9 cellular contexts compared by ENCODE assay signal in the genomic region with DNA sequence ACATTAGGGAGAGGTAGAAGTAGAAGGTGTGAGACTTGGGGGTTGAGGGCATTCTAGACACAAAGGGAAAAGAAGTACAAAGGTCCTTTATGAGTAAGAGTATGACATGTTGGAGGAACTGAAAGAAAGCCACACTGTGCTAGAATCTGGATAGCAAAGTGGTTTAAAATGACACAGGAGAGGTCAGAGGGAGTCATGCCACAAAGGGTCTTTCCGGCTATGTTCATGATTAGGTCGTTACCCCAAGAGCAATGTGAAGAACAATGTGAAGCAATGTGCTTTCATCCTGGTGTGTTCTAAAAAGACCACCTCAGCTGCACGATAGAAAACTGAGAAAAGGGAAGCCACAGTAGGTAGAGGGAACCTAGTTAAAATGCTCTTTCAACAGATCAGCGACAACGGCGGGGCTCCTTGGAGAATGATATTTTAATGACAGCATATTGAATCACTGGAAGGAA. TPM values are rescaled to one million over a fixed set of nuclear protein-coding genes. Genes with fewer than 3 reads are reported as not detected.
A peak's percentile ranks its signal among the peaks of the same experiment; 100 is the strongest.
DNase-seq lines count a peak whose midpoint lies in the region; ATAC-seq and TF ChIP-seq lines count a peak whose summit lies in the region.
"Had no signal": no experiment of that assay in that cellular context is flagged by ENCODE, and none has a peak within 500 bp of the region (broad histone marks: within the 10 kb centered on the region; RNA-seq: fewer than 3 reads in every experiment).

No MANE protein-coding gene starts in this region.

- no peaks in the 10 kb centered on the region for H4K20me1 ChIP-seq in MM.1S (ENCODE audit: insufficient read depth, low read length)

- H3K4me1 Mint-ChIP-seq in T-helper 17 cell = no peaks in the 10 kb centered on the region
- H3K4me1 Mint-ChIP-seq in CD4-positive, alpha-beta memory T cell = no peaks in the 10 kb centered on the region

- POLR2A ChIA-PET in CD4-positive, alpha-beta memory T cell (lab: Charles Lee; ENCODE audit: partially characterized antibody) = no interaction called here

- no peaks in the 10 kb centered on the region for H3K9me3 ChIP-seq in T-helper 17 cell (ENCODE audit: control insufficient read depth, low read length, poor library complexity, severe bottlenecking)
- peaks cover 0 to 4% of the 10 kb centered on the region in 2 donors for H3K9me3 ChIP-seq in CD4-positive, alpha-beta memory T cell (ENCODE audit: control insufficient read depth in 1 of 2, low read length in 2 of 2)
- no peaks in the 10 kb centered on the region for H3K9me3 ChIP-seq in MM.1S (replicated peaks; ENCODE audit: insufficient read depth, low read length)

- TF ChIP-seq CTCF in MM.1S (IDR thresholded peaks at IDR 0.05; ENCODE audit: low read length) = no peak

- no peaks in the 10 kb centered on the region for H3K9me2 ChIP-seq in MM.1S (replicated peaks; ENCODE audit: insufficient read depth, low read length)

- H3F3A ChIP-seq in MM.1S (ENCODE audit: insufficient read depth, low read length) = no peaks in the 10 kb centered on the region

- no peaks in the 10 kb centered on the region for H3K36me3 ChIP-seq in CD4-positive, alpha-beta memory T cell (ENCODE audit: insufficient read depth, low read length)
- no peaks in the 10 kb centered on the region for H3K36me3 ChIP-seq in MM.1S (replicated peaks; ENCODE audit: insufficient read depth, low read length)

- H3K36me3 Mint-ChIP-seq in T-helper 17 cell (ENCODE audit: low read depth) = peaks cover 8% of the 10 kb centered on the region
- peaks cover 28% of the 10 kb centered on the region in 2 donors for H3K36me3 Mint-ChIP-seq in CD4-positive, alpha-beta memory T cell

- no peak overlapping the region for H3K4me3 Mint-ChIP-seq in T-helper 17 cell
- no peak overlapping the region for H3K4me3 Mint-ChIP-seq in CD4-positive, alpha-beta memory T cell

- H2AFZ ChIP-seq in MM.1S (ENCODE audit: low read length) = no peak overlapping the region

- H3K79me2 ChIP-seq in MM.1S (ENCODE audit: low read length) = no peaks in the 10 kb centered on the region

- H3K4me2 ChIP-seq in MM.1S (ENCODE audit: low read depth, low read length) = no peak overlapping the region

- H3K27ac Mint-ChIP-seq in T-helper 17 cell = no peak overlapping the region
- no peak overlapping the region for H3K27ac Mint-ChIP-seq in CD4-positive, alpha-beta memory T cell

- H3K9ac ChIP-seq in MM.1S (ENCODE audit: low read length) = no peak overlapping the region

- no peaks in the 10 kb centered on the region for H3K27me3 Mint-ChIP-seq in T-helper 17 cell
- H3K27me3 Mint-ChIP-seq in CD4-positive, alpha-beta memory T cell = no peaks in the 10 kb centered on the region

- no peak overlapping the region for H3K27ac ChIP-seq in CD4-positive, alpha-beta memory T cell (ENCODE audit: low read depth, low read length)
- H3K27ac ChIP-seq in MM.1S (ENCODE audit: low read length) = no peak overlapping the region

- peaks cover 0 to 7% (median 5%) of the 10 kb centered on the region in 8 donors for H3K9me3 Mint-ChIP-seq in CD4-positive, alpha-beta memory T cell

- no peaks in the 10 kb centered on the region for H3K4me1 ChIP-seq in CD4-positive, alpha-beta memory T cell (ENCODE audit: insufficient read depth, low read length)
- H3K4me1 ChIP-seq in MM.1S (ENCODE audit: low read length) = no peaks in the 10 kb centered on the region

- peak; percentile 94 for ATAC-seq in GM19395 (IDR thresholded peaks at IDR 0.05; ENCODE audit: unreplicated experiment)
- ATAC-seq in HG03097 (IDR thresholded peaks at IDR 0.05; ENCODE audit: low FRiP score, unreplicated experiment) = peak; percentile 84
- peak; percentile 56 for ATAC-seq in T-helper 17 cell

- no peak overlapping the region for H3K4me3 ChIP-seq in CD4-positive, alpha-beta memory T cell (ENCODE audit: low read length in 2 of 2)
- no peak overlapping the region for H3K4me3 ChIP-seq in MM.1S (ENCODE audit: low read length)

- H3K27me3 ChIP-seq in CD4-positive, alpha-beta memory T cell (ENCODE audit: insufficient read depth, low read length) = no peaks in the 10 kb centered on the region
- H3K27me3 ChIP-seq in MM.1S (replicated peaks; ENCODE audit: insufficient read depth, low read length) = no peaks in the 10 kb centered on the region

- DNase-seq in CD1c-positive myeloid dendritic cell (ENCODE audit: extremely low spot score) = peak; percentile 79
- no peak for DNase-seq in T-helper 17 cell
- no peak for DNase-seq in CD4-positive, alpha-beta memory T cell
- no peak for DNase-seq in ureter (ENCODE audit: low spot score)
- DNase-seq in MM.1S = no peak
- DNase-seq in stimulated activated CD4-positive, alpha-beta T cell treated with anti-CD3 and anti-CD28 coated beads, Interleukin-1b, Interleukin-23, amount 100 ng/mL, for 48 hours = no peak
- DNase-seq: NCI-H1105 treated with DMSO at 0.1 percent for 48 hours had no signal

- CTCF ChIA-PET in CD4-positive, alpha-beta memory T cell (lab: Charles Lee; ENCODE audit: partially characterized antibody) = no interaction called here

- intact Hi-C loops in CD4-positive, alpha-beta memory T cell (cut with micrococcal nuclease) = no loop called here

RNA-seq across cellular contexts. Expression of gene SMIM14, which starts 29.2 kb away (rescaled TPM):
- total RNA-seq in T-helper 17 cell (1 to 10 TPM; 8.3 to 9.3 TPM), ureter (48.6 TPM)
- 10 to 100 TPM; 15.5 to 19.4 TPM for total RNA-seq in CD4-positive, alpha-beta memory T cell
- 10 to 100 TPM; 36.8 to 54.4 TPM for polyA plus RNA-seq in CD4-positive, alpha-beta memory T cell
